ENCODE assay signal across 7 cellular contexts in genomic region chr19:44891016-44891882, GRCh38. TPM values are rescaled to one million over a fixed set of nuclear protein-coding genes. Genes with fewer than 3 reads are reported as not detected.
DNase-seq lines count a peak whose midpoint lies in the region; ATAC-seq, FAIRE-seq and TF ChIP-seq lines count a peak whose summit lies in the region.

Gene TOMM40, plus strand, starts transcription at chr19:44891254. Its CDS starts 162 bp downstream, at chr19:44891416.

- H3K9me3 ChIP-seq in vagina, result no peaks in the 10 kb centered on the region

- H3K4me3 ChIP-seq in fibroblast of the aortic adventitia (ENCODE audit: low read depth, low read length) (peak within 1 kb of the TSS; percentile 89), vagina (peak within 1 kb of the TSS; percentile 87 to 90)

- intact Hi-C loops in vagina (cut with DNase I), result loop anchor here (5.0 kb wide), 2 partner anchors 201 to 286 kb away; partner anchors contain the start of genes BLOC1S3, PPP1R37 and TRAPPC6A

- TF ChIP-seq CTCF in fibroblast of the aortic adventitia (IDR thresholded peaks at IDR 0.05; ENCODE audit: insufficient read depth, low read length) (no peak), vagina (IDR thresholded peaks at IDR 0.05) (no peak)

- DNase-seq in GM12891 (ENCODE audit: insufficient read length, low spot score), result no peak
- peak; percentile 99 for DNase-seq in NCI-H226
- DNase-seq in activated CD8-positive, alpha-beta memory T cell treated with anti-CD3 and anti-CD28 coated beads, Interleukin-2, amount 50 U/mL, for 4 hours, result peak; percentile 100
- DNase-seq in fibroblast of the aortic adventitia (ENCODE audit: low read depth), result no peak
- no peak for DNase-seq in occipital lobe (lab: John Stamatoyannopoulos, UW)
- no peak for DNase-seq in vagina (ENCODE audit: extremely low spot score in 2 of 2)

- TF ChIP-seq POLR2A in GM12891 (IDR thresholded peaks at IDR 0.05; ENCODE audit: low read depth, low read length) (peak; percentile 38; the same call in 1 of the 2 replicates), vagina (IDR thresholded peaks at IDR 0.05) (no peak)

- peak; percentile 63 for ATAC-seq in HG02852 (IDR thresholded peaks at IDR 0.05; ENCODE audit: unreplicated experiment)

- peaks cover 0 to 37% of the 10 kb centered on the region in 2 donors for H3K36me3 ChIP-seq in vagina

- no peak for FAIRE-seq in GM12891 (lab: Jason Lieb, UNC)

- H3K4me1 ChIP-seq in vagina, result peaks cover 29% of the 10 kb centered on the region

- H3K27ac ChIP-seq in vagina, result peak within 1 kb of the TSS; percentile 83

- no peaks in the 10 kb centered on the region for H3K27me3 ChIP-seq in vagina

TF ChIP-seq in GM12891, 5 proteins besides CTCF, POLR2A, EP300 and RAD21:
- TF ChIP-seq TAF1 (IDR thresholded peaks at IDR 0.05; ENCODE audit: low read depth, low read length) (peak; percentile 44; the same call in 1 of the 2 replicates), POLR2AphosphoS5 (IDR thresholded peaks at IDR 0.05; ENCODE audit: low read depth, low read length) (peak; percentile 44; the same call in 1 of the 2 replicates), POU2F2 (IDR thresholded peaks at IDR 0.05; ENCODE audit: low read depth, low read length) (no peak; the same call in 1 of the 2 replicates), SPI1 (IDR thresholded peaks at IDR 0.05; ENCODE audit: low read depth, low read length) (no peak), PAX5 (IDR thresholded peaks at IDR 0.05; ENCODE audit: insufficient read depth, low read length, severe bottlenecking) (peak; percentile 10)

RNA-seq across cellular contexts. Expression of gene TOMM40, which starts in this region (rescaled TPM):
- 61.6 TPM for polyA plus RNA-seq in GM12891 (2012; ENCODE audit: low read depth, missing spikeins)
- total RNA-seq in fibroblast of the aortic adventitia (ENCODE audit: low replicate concordance) (8.7 and 30.2 TPM in 2 replicates), occipital lobe (23.1 TPM), vagina (31.4 TPM)

Comparison
In these comparisons a context has a peak if more than half of its experiments do, and no peak if none do; other contexts are left out.
1. DNase-seq: peak in NCI-H226 (single experiment) and activated CD8-positive, alpha-beta memory T cell treated with anti-CD3 and anti-CD28 coated beads, Interleukin-2, amount 50 U/mL, for 4 hours (single experiment); none in GM12891 (single experiment), fibroblast of the aortic adventitia (single experiment), occipital lobe (single experiment) and vagina (0 of 2).